1 cellular context compared by ENCODE assay signal in genomic region chr18:21110667-21111350, GRCh38.
TF ChIP-seq lines count a peak whose summit lies in the region.

No MANE protein-coding gene starts in this region.

TF ChIP-seq in GM12878, 131 proteins besides CTCF, POLR2A, EP300 and RAD21 (continued from another document and continues in another):
- no peak for TF ChIP-seq CEBPZ (IDR thresholded peaks at IDR 0.05; ENCODE audit: low read depth, low read length)
- no peak for TF ChIP-seq FOXK2 (IDR thresholded peaks at IDR 0.05)
- no peak for TF ChIP-seq NR2C1 (IDR thresholded peaks at IDR 0.05)
- no peak for TF ChIP-seq TCF3 (IDR thresholded peaks at IDR 0.05; ENCODE audit: borderline replicate concordance, insufficient read depth, low read depth, low read length)
- no peak for TF ChIP-seq NFIC (IDR thresholded peaks at IDR 0.05; ENCODE audit: low read depth, low read length)
- no peak for TF ChIP-seq TBL1XR1 (IDR thresholded peaks at IDR 0.05; ENCODE audit: low read depth, low read length)
- no peak for TF ChIP-seq PKNOX1 (IDR thresholded peaks at IDR 0.05)
- no peak for TF ChIP-seq ATF2 (IDR thresholded peaks at IDR 0.05; ENCODE audit: low read length)
- no peak for TF ChIP-seq TCF7 (IDR thresholded peaks at IDR 0.05; ENCODE audit: borderline replicate concordance)
- no peak for TF ChIP-seq BCLAF1 (IDR thresholded peaks at IDR 0.05)
- no peak for TF ChIP-seq SPI1 (IDR thresholded peaks at IDR 0.05; ENCODE audit: borderline replicate concordance, insufficient read depth, low read depth, low read length)
- TF ChIP-seq ZNF217 (IDR thresholded peaks at IDR 0.05) = no peak
- TF ChIP-seq IKZF2 (IDR thresholded peaks at IDR 0.05) = no peak
- TF ChIP-seq MAX (IDR thresholded peaks at IDR 0.05; ENCODE audit: low read depth, low read length) = 0 out of 2 replicates have a peak, but pooled peaks have one; percentile 24
- TF ChIP-seq KLF5 (IDR thresholded peaks at IDR 0.05; ENCODE audit: partially characterized antibody) = peak; percentile 70
- TF ChIP-seq REST (IDR thresholded peaks at IDR 0.05; ENCODE audit: low read depth, low read length) = no peak
- no peak for TF ChIP-seq CBX5 (IDR thresholded peaks at IDR 0.05; ENCODE audit: low read depth)
- TF ChIP-seq CUX1 (IDR thresholded peaks at IDR 0.05; ENCODE audit: insufficient replicate concordance, low read depth, low read length) = no peak
- TF ChIP-seq TAF1 (IDR thresholded peaks at IDR 0.05; ENCODE audit: borderline replicate concordance, low read depth, low read length) = peak; percentile 52; the same call in 1 of the 2 replicates
- no peak for TF ChIP-seq ELK1 (IDR thresholded peaks at IDR 0.05; ENCODE audit: low read depth, low read length)
- peak; percentile 55; the same call in 1 of the 2 replicates for TF ChIP-seq GATAD2B (conservative IDR thresholded peaks at IDR 0.05; ENCODE audit: low read depth)
- no peak for TF ChIP-seq KDM1A (IDR thresholded peaks at IDR 0.05; ENCODE audit: borderline replicate concordance)
- TF ChIP-seq MTA2 (IDR thresholded peaks at IDR 0.05; ENCODE audit: low read depth) = 0 out of 2 replicates have a peak, but pooled peaks have one; percentile 19
- no peak for TF ChIP-seq HDAC2 (IDR thresholded peaks at IDR 0.05)
- TF ChIP-seq IKZF1 (conservative IDR thresholded peaks at IDR 0.05) = no peak; the same call in 1 of the 2 replicates
- peak; percentile 77 for TF ChIP-seq NR2F1 (conservative IDR thresholded peaks at IDR 0.05)
- TF ChIP-seq ASH2L (IDR thresholded peaks at IDR 0.05; ENCODE audit: borderline replicate concordance, low read depth) = peak; percentile 44; the same call in 1 of the 2 replicates
- TF ChIP-seq JUND (IDR thresholded peaks at IDR 0.05; ENCODE audit: low read depth, low read length) = no peak
- no peak for TF ChIP-seq TCF12 (IDR thresholded peaks at IDR 0.05; ENCODE audit: low read depth, low read length)
- TF ChIP-seq NFYA (IDR thresholded peaks at IDR 0.05; ENCODE audit: borderline replicate concordance, low read depth, low read length) = no peak
- no peak for TF ChIP-seq ZNF622 (IDR thresholded peaks at IDR 0.05)
- 0 out of 2 replicates have a peak, but pooled peaks have one; percentile 6 for TF ChIP-seq YY1 (IDR thresholded peaks at IDR 0.05; ENCODE audit: low read depth, low read length)
- TF ChIP-seq KAT2A (conservative IDR thresholded peaks at IDR 0.05; ENCODE audit: control insufficient read depth, low read depth, low read length) = no peak
- 0 out of 2 replicates have a peak, but pooled peaks have one; percentile 25 for TF ChIP-seq BACH1 (IDR thresholded peaks at IDR 0.05; ENCODE audit: borderline replicate concordance)
